Comparison of ENCODE assay signal across 15 cellular contexts in the genomic region with DNA sequence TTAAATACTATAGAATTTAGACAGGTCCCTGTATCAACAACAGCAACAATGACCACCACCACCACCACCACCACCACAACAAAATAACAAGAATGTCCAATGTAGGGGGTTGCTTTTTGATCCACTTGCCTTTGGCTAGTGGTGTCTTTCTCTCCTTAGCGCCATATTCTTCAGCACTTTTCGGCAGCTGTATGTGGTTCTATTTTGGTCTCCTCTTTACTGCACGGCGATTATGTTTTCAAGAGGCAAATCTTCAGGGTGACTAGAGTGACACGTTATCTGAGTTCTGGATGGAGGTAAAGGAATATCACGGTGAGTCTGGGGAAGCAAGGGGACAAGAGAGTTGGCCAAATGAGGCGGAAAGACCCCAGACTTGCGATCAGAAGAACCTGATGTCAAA. TPM values are rescaled to one million over a fixed set of nuclear protein-coding genes. Genes with fewer than 3 reads are reported as not detected.
DNase-seq lines count a peak whose midpoint lies in the region; ATAC-seq, FAIRE-seq and TF ChIP-seq lines count a peak whose summit lies in the region.
"Had no signal": no experiment of that assay in that cellular context is flagged by ENCODE, and none has a peak within 500 bp of the region (broad histone marks: within the 10 kb centered on the region; RNA-seq: fewer than 3 reads in every experiment).

No MANE protein-coding gene starts in this region.

- H3K36me3 Mint-ChIP-seq in CD14-positive monocyte (peaks cover 31 to 32% of the 10 kb centered on the region in 2 donors), nephron (ENCODE audit: low read depth) (peaks cover 52% of the 10 kb centered on the region)
- H3K36me3 Mint-ChIP-seq in activated T-helper 1 cell treated with anti-CD3 and anti-CD28 coated beads, Interleukin-12 subunit alpha, Interleukin-12 subunit beta, Interleukin-2, Interleukin-4 antibody, amounts not matched to agents 30 ng/mL and 10 ng/mL and 1 ng/mL, durations not matched to agents 14 hours and 24 hours and 36 hours (ENCODE audit: low read depth), result peaks cover 70% of the 10 kb centered on the region

- intact Hi-C loops in CD14-positive monocyte (cut with micrococcal nuclease), result no loop called here
- intact Hi-C loops in activated T-helper 1 cell treated with anti-CD3 and anti-CD28 coated beads, Interleukin-12 subunit alpha, Interleukin-12 subunit beta, Interleukin-2, Interleukin-4 antibody, amounts not matched to agents 30 ng/mL and 10 ng/mL and 1 ng/mL, durations not matched to agents 14 hours and 24 hours and 36 hours (cut with micrococcal nuclease), result loop anchor here (5.0 kb wide), 1 partner anchor 34 kb away; no protein-coding TSS in a partner anchor

- H3K27me3 Mint-ChIP-seq in CD14-positive monocyte (ENCODE audit: low read depth in 3 of 3) (peaks cover 0 to 2% (median 0%) of the 10 kb centered on the region in 3 donors), nephron (ENCODE audit: low read depth) (no peaks in the 10 kb centered on the region)
- no peaks in the 10 kb centered on the region for H3K27me3 Mint-ChIP-seq in activated T-helper 1 cell treated with anti-CD3 and anti-CD28 coated beads, Interleukin-12 subunit alpha, Interleukin-12 subunit beta, Interleukin-2, Interleukin-4 antibody, amounts not matched to agents 30 ng/mL and 10 ng/mL and 1 ng/mL, durations not matched to agents 14 hours and 24 hours and 36 hours (ENCODE audit: insufficient read depth)

- H3K27ac Mint-ChIP-seq in CD14-positive monocyte (peak overlapping the region; percentile 87 to 98 (median 94)), nephron (peak overlapping the region in 2 of 3 experiments; percentile 24 to 60)
- peak overlapping the region; percentile 31 for H3K27ac Mint-ChIP-seq in activated T-helper 1 cell treated with anti-CD3 and anti-CD28 coated beads, Interleukin-12 subunit alpha, Interleukin-12 subunit beta, Interleukin-2, Interleukin-4 antibody, amounts not matched to agents 30 ng/mL and 10 ng/mL and 1 ng/mL, durations not matched to agents 14 hours and 24 hours and 36 hours
- H3K27ac Mint-ChIP-seq: mesothelial cell of epicardium had no signal

- ATAC-seq in left lobe of liver, result no peak
- ATAC-seq: HCT116 had no signal

- H3K4me3 Mint-ChIP-seq in CD14-positive monocyte (peak overlapping the region; percentile 56 to 65), nephron (no peak overlapping the region)
- H3K4me3 Mint-ChIP-seq in activated T-helper 1 cell treated with anti-CD3 and anti-CD28 coated beads, Interleukin-12 subunit alpha, Interleukin-12 subunit beta, Interleukin-2, Interleukin-4 antibody, amounts not matched to agents 30 ng/mL and 10 ng/mL and 1 ng/mL, durations not matched to agents 14 hours and 24 hours and 36 hours, result no peak overlapping the region
- H3K4me3 Mint-ChIP-seq: mesothelial cell of epicardium had no signal

- FAIRE-seq in GM12892 (lab: Jason Lieb, UNC), result peak; percentile 5
- FAIRE-seq: G401.6, TTC549 had no signal

- TF ChIP-seq POLR2A in GM12892 (IDR thresholded peaks at IDR 0.05; ENCODE audit: low read depth, low read length), result no peak

- H3K9me3 Mint-ChIP-seq in CD14-positive monocyte, result peaks cover 0 to 3% (median 1%) of the 10 kb centered on the region in 7 donors
- H3K9me3 Mint-ChIP-seq in activated T-helper 1 cell treated with anti-CD3 and anti-CD28 coated beads, Interleukin-12 subunit alpha, Interleukin-12 subunit beta, Interleukin-2, Interleukin-4 antibody, amounts not matched to agents 30 ng/mL and 10 ng/mL and 1 ng/mL, durations not matched to agents 14 hours and 24 hours and 36 hours, result no peaks in the 10 kb centered on the region
- no peaks in the 10 kb centered on the region for H3K9me3 Mint-ChIP-seq in nephron
- H3K9me3 Mint-ChIP-seq: mesothelial cell of epicardium had no signal

- DNase-seq in CD14-positive monocyte (ENCODE audit: low spot score) (no peak), GM12892 (ENCODE audit: insufficient read length) (no peak), left lobe of liver (ENCODE audit: low spot score) (no peak), NCI-H2029 treated with DMSO at 0.1 percent for 48 hours (lab: John Stamatoyannopoulos, UW) (no peak), islet precursor cell (no peak), OCI-M1 (lab: John Stamatoyannopoulos, UW) (no peak)
- no peak for DNase-seq in activated T-helper 1 cell treated with anti-CD3 and anti-CD28 coated beads, Interleukin-12 subunit alpha, Interleukin-12 subunit beta, Interleukin-2, Interleukin-4 antibody, amounts not matched to agents 30 ng/mL and 10 ng/mL and 1 ng/mL, durations not matched to agents 14 hours and 24 hours and 36 hours (ENCODE audit: low spot score)
- DNase-seq: NCI-H1048, NCI-H345, RPMI8226 had no signal

- H3K4me1 Mint-ChIP-seq in CD14-positive monocyte, result peaks cover 62% of the 10 kb centered on the region
- peaks cover 32% of the 10 kb centered on the region for H3K4me1 Mint-ChIP-seq in activated T-helper 1 cell treated with anti-CD3 and anti-CD28 coated beads, Interleukin-12 subunit alpha, Interleukin-12 subunit beta, Interleukin-2, Interleukin-4 antibody, amounts not matched to agents 30 ng/mL and 10 ng/mL and 1 ng/mL, durations not matched to agents 14 hours and 24 hours and 36 hours (ENCODE audit: low read depth)
- peaks cover 11% of the 10 kb centered on the region for H3K4me1 Mint-ChIP-seq in nephron

- TF ChIP-seq CTCF in CD14-positive monocyte (IDR thresholded peaks at IDR 0.05), result no peak
- no peak for TF ChIP-seq CTCF in nephron (IDR thresholded peaks at IDR 0.05; ENCODE audit: unreplicated experiment in 3 of 3)

RNA-seq across cellular contexts. Expression of a gene that starts 56.1 kb away (rescaled TPM):
- polyA plus RNA-seq in CD14-positive monocyte, result 10 to 100 TPM; 19.0 to 20.5 TPM
- 127 TPM for polyA plus RNA-seq in GM12892 (2012; ENCODE audit: missing spikeins)
- total RNA-seq in activated T-helper 1 cell treated with anti-CD3 and anti-CD28 coated beads, Interleukin-12 subunit alpha, Interleukin-12 subunit beta, Interleukin-2, Interleukin-4 antibody, amounts not matched to agents 30 ng/mL and 10 ng/mL and 1 ng/mL, durations not matched to agents 14 hours and 24 hours and 36 hours, result 147 and 148 TPM in 2 replicates
- 410 TPM for total RNA-seq in left lobe of liver

Comparison
In these comparisons a context has a peak if more than half of its experiments do, and no peak if none do; other contexts are left out.
1. H3K27ac Mint-ChIP-seq: peak in every context shown above with its lines; median percentile 94 in CD14-positive monocyte; 42 in nephron; 31 in activated T-helper 1 cell treated with anti-CD3 and anti-CD28 coated beads, Interleukin-12 subunit alpha, Interleukin-12 subunit beta, Interleukin-2, Interleukin-4 antibody, amounts not matched to agents 30 ng/mL and 10 ng/mL and 1 ng/mL, durations not matched to agents 14 hours and 24 hours and 36 hours.
2. H3K4me3 Mint-ChIP-seq: peak in CD14-positive monocyte (2 of 2); none in activated T-helper 1 cell treated with anti-CD3 and anti-CD28 coated beads, Interleukin-12 subunit alpha, Interleukin-12 subunit beta, Interleukin-2, Interleukin-4 antibody, amounts not matched to agents 30 ng/mL and 10 ng/mL and 1 ng/mL, durations not matched to agents 14 hours and 24 hours and 36 hours (single experiment) and nephron (0 of 3).